18 cellular contexts compared by ENCODE assay signal in the genomic region with DNA sequence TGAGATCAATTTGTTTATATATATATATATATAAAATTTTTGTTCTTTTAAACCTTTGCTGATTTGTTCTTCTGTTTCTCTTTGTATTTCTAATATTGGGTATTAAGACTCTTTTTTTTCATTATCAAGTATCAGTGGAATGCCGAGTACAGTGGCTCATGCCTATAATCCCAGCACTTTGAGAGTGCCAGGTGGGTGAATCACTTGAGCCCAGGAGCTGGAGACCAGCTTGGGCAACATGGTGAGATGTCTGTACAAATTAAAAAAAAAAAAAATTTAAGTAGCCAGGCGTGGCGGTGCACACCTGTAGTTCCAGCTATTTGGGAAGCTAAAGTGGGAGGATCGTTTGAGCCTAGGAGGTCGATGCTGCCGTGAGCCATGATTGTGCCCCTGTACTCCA.
"Had no signal": no experiment of that assay in that cellular context is flagged by ENCODE, and none has a peak within 500 bp of the region (broad histone marks: within the 10 kb centered on the region; RNA-seq: fewer than 3 reads in every experiment).

No MANE protein-coding gene starts in this region.

- H3K9me3 ChIP-seq: adrenal gland, body of pancreas, ovary had no signal

- FAIRE-seq: TTC549 had no signal

- ATAC-seq: activated CD8-positive, alpha-beta T cell treated with anti-CD3 and anti-CD28 coated beads for 36 hours; activated T-cell treated with anti-CD3 and anti-CD28 coated beads, Interleukin-2, amount 50 U/mL, for 4 hours; body of pancreas; left colon; stimulated activated effector memory CD8-positive, alpha-beta T cell treated with anti-CD3 and anti-CD28 coated beads, Interleukin-12 subunit alpha, Interleukin-12 subunit beta, amount 100 ng/mL, for 72 hours had no signal

- H3K4me3 ChIP-seq: adrenal gland, body of pancreas, lung, ovary had no signal

- H3K4me3 Mint-ChIP-seq: activated B cell treated with CpG ODN at 0.5 μM for 24 hours; activated CD8-positive, alpha-beta T cell treated with anti-CD3 and anti-CD28 coated beads for 36 hours; activated T-cell treated with anti-CD3 and anti-CD28 coated beads, Interleukin-2, amount 50 U/mL, for 4 hours; neural crest cell; stimulated activated effector memory CD8-positive, alpha-beta T cell treated with anti-CD3 and anti-CD28 coated beads, Interleukin-12 subunit alpha, Interleukin-12 subunit beta, amount 100 ng/mL, for 72 hours had no signal

- H3K36me3 Mint-ChIP-seq: stimulated activated effector memory CD8-positive, alpha-beta T cell treated with anti-CD3 and anti-CD28 coated beads, Interleukin-12 subunit alpha, Interleukin-12 subunit beta, amount 100 ng/mL, for 72 hours had no signal

- H3K4me1 Mint-ChIP-seq: activated B cell treated with CpG ODN at 0.5 μM for 24 hours had no signal

- H3K27ac Mint-ChIP-seq: activated B cell treated with CpG ODN at 0.5 μM for 24 hours; activated CD8-positive, alpha-beta T cell treated with anti-CD3 and anti-CD28 coated beads for 36 hours; stimulated activated effector memory CD8-positive, alpha-beta T cell treated with anti-CD3 and anti-CD28 coated beads, Interleukin-12 subunit alpha, Interleukin-12 subunit beta, amount 100 ng/mL, for 72 hours had no signal

- H3K36me3 ChIP-seq: adrenal gland, ovary had no signal

- H3K27me3 ChIP-seq: adrenal gland, body of pancreas, ovary had no signal

- H3K27ac ChIP-seq: adrenal gland, body of pancreas, ovary had no signal

- H3K4me1 ChIP-seq: adrenal gland had no signal

- H3K9me3 Mint-ChIP-seq: activated B cell treated with CpG ODN at 0.5 μM for 24 hours; activated CD8-positive, alpha-beta T cell treated with anti-CD3 and anti-CD28 coated beads for 36 hours; activated T-cell treated with anti-CD3 and anti-CD28 coated beads, Interleukin-2, amount 50 U/mL, for 4 hours; neural crest cell; stimulated activated effector memory CD8-positive, alpha-beta T cell treated with anti-CD3 and anti-CD28 coated beads, Interleukin-12 subunit alpha, Interleukin-12 subunit beta, amount 100 ng/mL, for 72 hours had no signal

- H3K27me3 Mint-ChIP-seq: activated CD8-positive, alpha-beta T cell treated with anti-CD3 and anti-CD28 coated beads for 36 hours had no signal

- DNase-seq: activated B cell treated with CpG ODN at 0.5 μM for 24 hours; activated CD4-positive, alpha-beta T cell treated with anti-CD3 and anti-CD28 coated beads for 48 hours; activated CD8-positive, alpha-beta T cell treated with anti-CD3 and anti-CD28 coated beads for 36 hours; activated effector memory CD4-positive, alpha-beta T cell treated with Interleukin-2 at 50 U/mL for 16 hours; activated naive CD4-positive, alpha-beta T cell treated with anti-CD3 and anti-CD28 coated beads, Interleukin-2, amount 50 U/mL, for 16 hours; activated T-cell treated with anti-CD3 and anti-CD28 coated beads, Interleukin-2, amount 50 U/mL, for 4 hours; adrenal gland; body of pancreas; effector memory CD4-positive, alpha-beta T cell; foreskin melanocyte; head of caudate nucleus; left colon; ovary; T-helper 2 cell had no signal
